ENCODE assay signal across 18 cellular contexts in the genomic region with DNA sequence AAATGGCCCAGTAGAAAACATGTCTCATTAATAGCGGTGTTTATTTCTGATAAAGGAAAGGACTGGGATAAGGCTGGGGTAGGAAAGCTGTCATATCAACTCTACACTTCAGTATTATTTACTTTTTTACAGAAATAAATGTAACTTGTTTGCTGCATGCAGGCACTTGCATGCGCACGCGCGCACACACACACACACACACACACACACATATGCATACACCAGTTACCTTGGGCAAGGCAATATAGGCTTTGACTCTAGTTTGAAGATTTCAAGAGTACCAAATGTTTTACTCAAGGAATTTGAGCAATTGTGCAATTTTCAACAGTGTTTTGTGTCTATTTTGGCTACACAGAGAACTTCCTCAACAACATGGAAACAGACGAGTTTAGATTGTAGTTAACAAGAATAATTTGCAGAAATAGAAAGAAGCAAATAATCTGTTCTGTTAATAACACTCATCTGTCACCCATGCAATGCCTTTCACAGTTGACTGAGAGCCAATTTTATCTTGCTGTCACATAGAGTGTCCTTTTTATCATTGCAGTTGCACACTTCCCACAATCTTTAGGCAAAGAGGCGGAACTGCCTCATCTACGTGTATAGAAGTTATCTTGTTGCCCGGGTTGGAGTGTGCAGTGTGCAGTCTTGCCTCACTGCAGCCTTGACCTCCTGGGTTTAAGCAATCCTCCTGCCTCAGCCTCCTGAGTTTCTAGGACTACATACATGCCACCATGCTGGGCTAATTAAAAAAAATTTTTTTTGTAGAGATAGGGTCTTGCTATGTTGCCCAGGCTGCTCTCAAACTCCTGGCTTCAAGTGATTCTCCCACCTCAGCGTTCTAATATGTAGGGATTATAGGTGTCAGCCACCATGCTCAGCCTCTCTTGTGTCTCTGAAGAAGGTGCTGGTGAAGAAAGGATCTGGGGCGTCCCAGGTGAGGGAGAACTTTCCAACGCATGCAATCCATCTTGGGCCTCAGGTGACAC.
DNase-seq lines count a peak whose midpoint lies in the region; ATAC-seq and TF ChIP-seq lines count a peak whose summit lies in the region.
"Had no signal": no experiment of that assay in that cellular context is flagged by ENCODE, and none has a peak within 500 bp of the region (broad histone marks: within the 10 kb centered on the region; RNA-seq: fewer than 3 reads in every experiment).

No MANE protein-coding gene starts in this region.

- no peak for TF ChIP-seq CTCF in OCI-LY7 (conservative IDR thresholded peaks at IDR 0.05; ENCODE audit: low read length)

- H3K4me3 ChIP-seq in OCI-LY7 (ENCODE audit: low read depth, low read length, poor library complexity, severe bottlenecking) = peak overlapping the region; percentile 29
- H3K4me3 ChIP-seq: neural progenitor cell, stomach had no signal

- peak overlapping the region; percentile 51; the same call in 1 of the 2 replicates for H2AFZ ChIP-seq in OCI-LY7 (ENCODE audit: low read length)
- H2AFZ ChIP-seq: neural progenitor cell had no signal

- peak; percentile 36 for ATAC-seq in sciatic nerve
- ATAC-seq: WTC11 had no signal

- H3K79me2 ChIP-seq in OCI-LY7 (ENCODE audit: insufficient read depth, low read depth, low read length) = peaks cover 5% of the 10 kb centered on the region; the same call in 1 of the 2 replicates

- H4K20me1 ChIP-seq in OCI-LY7 (ENCODE audit: insufficient read depth, low read length) = no peaks in the 10 kb centered on the region

- BruUV-seq in OCI-LY7 (replicated peaks; lab: Mats Ljungman, UMichigan) = no TSS peak

- H3K4me2 ChIP-seq in OCI-LY7 (ENCODE audit: low read length) = peak overlapping the region; percentile 68
- H3K4me2 ChIP-seq: neural progenitor cell had no signal

- CTCF ChIA-PET in OCI-LY7 (lab: Charles Lee; ENCODE audit: unreplicated experiment) = no interaction called here

- peaks cover 95% of the 10 kb centered on the region for H3K4me1 ChIP-seq in OCI-LY7 (ENCODE audit: insufficient read depth, low read length, poor library complexity, severe bottlenecking)
- H3K4me1 ChIP-seq: neural progenitor cell, stomach had no signal

- no peaks in the 10 kb centered on the region; the same call in 1 of the 2 replicates for H3K9me3 ChIP-seq in OCI-LY7 (ENCODE audit: low read length)
- H3K9me3 ChIP-seq: stomach had no signal

- DNase-seq in HUDEP-2 (lab: John Stamatoyannopoulos, UW; ENCODE audit: unreplicated experiment in 76 of 76) (peak in 67 of 76 experiments; percentile 2 to 88 (median 57)), OCI-LY7 (ENCODE audit: low spot score) (peak; percentile 74), fibroblast of gingiva (ENCODE audit: low read depth) (peak; percentile 59), sciatic nerve (ENCODE audit: low spot score) (no peak), AG08395 (ENCODE audit: low spot score) (no peak), NK-92 (lab: John Stamatoyannopoulos, UW; ENCODE audit: unreplicated experiment) (no peak)
- no peak for DNase-seq in effector CD4-positive, alpha-beta T cell
- DNase-seq: activated CD8-positive, alpha-beta memory T cell treated with anti-CD3 and anti-CD28 coated beads, Interleukin-2, amount 50 U/mL, for 48 hours; activated naive CD8-positive, alpha-beta T cell treated with anti-CD3 and anti-CD28 coated beads for 36 hours; central memory CD4-positive, alpha-beta T cell; COR-L47; HCEC 1CT; NCI-H1092; NCI-H510A treated with DMSO at 0.1 percent for 48 hours; SHP77; stomach had no signal

- H3K27ac ChIP-seq in OCI-LY7 (ENCODE audit: low read depth, low read length, poor library complexity, severe bottlenecking) = peak overlapping the region; percentile 94
- H3K27ac ChIP-seq: neural progenitor cell had no signal

- H3K9me2 ChIP-seq in OCI-LY7 (ENCODE audit: insufficient read depth, low read length) = no peaks in the 10 kb centered on the region

- intact Hi-C loops in OCI-LY7 (cut with micrococcal nuclease; ENCODE audit: unreplicated experiment) = loop anchor here (2.0 kb wide), 1 partner anchor 95 kb away; no protein-coding TSS in a partner anchor
- intact Hi-C loops in sciatic nerve (cut with DNase I) = no loop called here

- POLR2A ChIA-PET in OCI-LY7 (lab: Charles Lee) = interaction anchor here (0.7 to 8.9 kb wide), 7 partner anchors 21 to 98 kb away, joined by 3 to 58 read pairs (median 4); no protein-coding TSS in a partner anchor

- H3K36me3 ChIP-seq in OCI-LY7 (ENCODE audit: insufficient read depth, low read length) = no peaks in the 10 kb centered on the region
- H3K36me3 ChIP-seq: neural progenitor cell, stomach had no signal

Comparison
In these comparisons a context has a peak if more than half of its experiments do, and no peak if none do; other contexts are left out.
1. DNase-seq: peak in HUDEP-2 (67 of 76), OCI-LY7 (single experiment) and fibroblast of gingiva (single experiment); none in sciatic nerve (single experiment), AG08395 (single experiment), effector CD4-positive, alpha-beta T cell (single experiment) and NK-92 (single experiment).